In genomic region chr15:25947336-25948080, GRCh38 we compare ENCODE assay signal across 10 cellular contexts.
A peak's percentile ranks its signal among the peaks of the same experiment; 100 is the strongest.
DNase-seq lines count a peak whose midpoint lies in the region; ATAC-seq and TF ChIP-seq lines count a peak whose summit lies in the region.
"Had no signal": no experiment of that assay in that cellular context is flagged by ENCODE, and none has a peak within 500 bp of the region (broad histone marks: within the 10 kb centered on the region; RNA-seq: fewer than 3 reads in every experiment).

No MANE protein-coding gene starts in this region.

- H3K27me3 Mint-ChIP-seq in progenitor cell of endocrine pancreas: peaks cover 3% of the 10 kb centered on the region

- peaks cover 15% of the 10 kb centered on the region for H3K27me3 ChIP-seq in left ventricle myocardium inferior (ENCODE audit: low read depth)
- H3K27me3 ChIP-seq: cardiac muscle cell, tibial artery had no signal

- no peaks in the 10 kb centered on the region for H3K36me3 Mint-ChIP-seq in progenitor cell of endocrine pancreas (ENCODE audit: insufficient read depth)

- no peaks in the 10 kb centered on the region for H3K4me1 ChIP-seq in left ventricle myocardium inferior
- H3K4me1 ChIP-seq: tibial artery had no signal

- peak; percentile 7 for DNase-seq in NCI-H2171 treated with DMSO at 0.1 percent for 48 hours (lab: John Stamatoyannopoulos, UW)
- DNase-seq in NCI-H2171 (lab: John Stamatoyannopoulos, UW): no peak
- peak; percentile 19 for DNase-seq in NCI-H1105 (lab: John Stamatoyannopoulos, UW)
- DNase-seq in cerebellar cortex (ENCODE audit: low spot score): peak; percentile 88
- DNase-seq in progenitor cell of endocrine pancreas (ENCODE audit: low spot score, unreplicated experiment): no peak
- DNase-seq in left ventricle myocardium inferior: no peak
- DNase-seq: tibial artery had no signal

- H3K27ac Mint-ChIP-seq in progenitor cell of endocrine pancreas: no peak overlapping the region

- H3K9me3 ChIP-seq in left ventricle myocardium inferior (replicated peaks): peaks cover 14% of the 10 kb centered on the region
- H3K9me3 ChIP-seq: tibial artery had no signal

- TF ChIP-seq CTCF in progenitor cell of endocrine pancreas (IDR thresholded peaks at IDR 0.05; ENCODE audit: unreplicated experiment): peak; percentile 31
- TF ChIP-seq CTCF in left ventricle myocardium inferior (IDR thresholded peaks at IDR 0.05; ENCODE audit: borderline replicate concordance): no peak

- no peak overlapping the region for H3K27ac ChIP-seq in left ventricle myocardium inferior (replicated peaks)
- H3K27ac ChIP-seq: cardiac muscle cell, tibial artery had no signal

- H3K4me1 Mint-ChIP-seq in progenitor cell of endocrine pancreas (ENCODE audit: low read depth): peaks cover 3% of the 10 kb centered on the region

- no peaks in the 10 kb centered on the region for H3K36me3 ChIP-seq in left ventricle myocardium inferior
- H3K36me3 ChIP-seq: cardiac muscle cell, tibial artery had no signal

- H3K9me3 Mint-ChIP-seq in progenitor cell of endocrine pancreas (ENCODE audit: low read depth): no peaks in the 10 kb centered on the region

- H3K4me3 Mint-ChIP-seq in progenitor cell of endocrine pancreas (ENCODE audit: low read depth): no peak overlapping the region

- ATAC-seq in esophagus mucosa: no peak
- no peak for ATAC-seq in HG03521 (IDR thresholded peaks at IDR 0.05; ENCODE audit: unreplicated experiment)

- H3K4me3 ChIP-seq in left ventricle myocardium inferior: no peak overlapping the region
- H3K4me3 ChIP-seq: cardiac muscle cell, tibial artery had no signal

- intact Hi-C loops in left ventricle myocardium inferior (cut with micrococcal nuclease): loop anchor here (10.0 kb wide), 1 partner anchor 57 kb away; no protein-coding TSS in a partner anchor

Comparison
In these comparisons a context has a peak if more than half of its experiments do, and no peak if none do; other contexts are left out.
1. DNase-seq: peak in NCI-H2171 treated with DMSO at 0.1 percent for 48 hours (single experiment), NCI-H1105 (single experiment) and cerebellar cortex (single experiment); none in NCI-H2171 (single experiment), progenitor cell of endocrine pancreas (single experiment) and left ventricle myocardium inferior (single experiment).